8 cellular contexts compared by ENCODE assay signal in the genomic region with DNA sequence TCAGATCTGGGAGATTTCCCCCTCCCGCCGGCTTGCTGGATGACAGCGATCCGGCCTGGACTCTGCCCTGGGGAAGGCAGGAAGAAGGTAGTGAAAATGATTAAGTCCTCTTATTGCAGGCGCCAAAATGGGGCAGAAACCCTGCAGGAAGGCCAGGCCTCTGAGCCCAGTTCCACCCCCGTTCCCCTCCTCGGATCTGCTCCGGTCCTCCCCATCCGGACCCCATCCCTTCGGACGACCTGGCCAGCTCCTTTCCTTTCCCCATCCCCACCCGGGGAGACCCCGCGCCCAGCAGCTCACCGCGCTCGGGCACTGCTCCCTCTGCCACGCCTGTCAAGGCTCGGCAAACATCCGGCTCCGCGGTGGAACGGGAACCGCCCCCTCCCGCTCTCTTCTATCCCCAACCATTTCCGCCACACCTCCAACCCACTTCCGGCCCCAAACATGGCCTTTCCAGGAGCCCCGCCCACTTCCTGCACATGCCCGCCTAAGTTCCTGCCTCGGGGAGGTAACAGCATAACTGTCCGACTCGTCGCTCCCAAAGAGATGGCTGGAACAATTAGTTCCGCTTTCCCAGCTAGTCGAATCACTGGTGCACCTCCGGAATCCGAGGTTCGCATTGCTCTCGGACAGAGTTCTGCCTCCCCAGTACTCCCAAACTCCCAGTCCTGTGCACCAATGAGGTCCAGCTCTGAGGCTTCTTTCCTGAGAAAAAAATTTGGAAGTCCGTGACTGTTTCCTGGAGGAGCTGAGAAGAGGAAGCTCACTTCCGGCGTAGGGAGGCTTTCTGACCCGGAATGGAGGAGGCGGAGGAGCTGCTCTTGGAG. TPM values are rescaled to one million over a fixed set of nuclear protein-coding genes. Genes with fewer than 3 reads are reported as not detected.
DNase-seq lines count a peak whose midpoint lies in the region; ATAC-seq and TF ChIP-seq lines count a peak whose summit lies in the region.

A gene (minus strand): TSS at position 369 of the 827 bp plus-strand sequence. CDS start 4,512 bp downstream, outside the sequence.
A gene (plus strand): TSS at position 781 of the 827 bp plus-strand sequence. CDS start 17 bp downstream, at position 798.

- H3K27ac Mint-ChIP-seq in endothelial cell (ENCODE audit: unreplicated experiment) (peak within 1 kb of the TSS; percentile 98), mesothelial cell of epicardium (peak within 1 kb of the TSS; percentile 99)

- H3K36me3 Mint-ChIP-seq in endothelial cell (ENCODE audit: low read depth, unreplicated experiment) (peaks cover 34% of the 10 kb centered on the region), mesothelial cell of epicardium (peaks cover 17% of the 10 kb centered on the region)

- peak within 1 kb of the TSS; percentile 98 for H3K4me3 Mint-ChIP-seq in endothelial cell (ENCODE audit: unreplicated experiment)
- peak within 1 kb of the TSS; percentile 100 for H3K4me3 Mint-ChIP-seq in mesothelial cell of epicardium

- peak within 1 kb of the TSS; percentile 90 for H2AFZ ChIP-seq in OCI-LY3 (ENCODE audit: low read depth, low read length)

- peak within 1 kb of the TSS; percentile 91 for H3K4me2 ChIP-seq in OCI-LY3 (ENCODE audit: low read length)

- H3K9ac ChIP-seq in OCI-LY3 (ENCODE audit: low read length), result peak within 1 kb of the TSS; percentile 88

- TF ChIP-seq CTCF in OCI-LY3 (IDR thresholded peaks at IDR 0.05; ENCODE audit: low read depth, low read length) (no peak), endothelial cell (IDR thresholded peaks at IDR 0.05; ENCODE audit: unreplicated experiment) (no peak), mesothelial cell of epicardium (IDR thresholded peaks at IDR 0.05; ENCODE audit: unreplicated experiment) (no peak)

- peaks cover 7% of the 10 kb centered on the region; the same call in 1 of the 2 replicates for H3K4me1 ChIP-seq in OCI-LY3 (ENCODE audit: low read length)

- peak within 1 kb of the TSS; percentile 78 for H3K27ac ChIP-seq in OCI-LY3 (ENCODE audit: low read length)

- peaks cover 18% of the 10 kb centered on the region for H3K27me3 Mint-ChIP-seq in endothelial cell (ENCODE audit: unreplicated experiment)
- no peaks in the 10 kb centered on the region for H3K27me3 Mint-ChIP-seq in mesothelial cell of epicardium (ENCODE audit: low read depth)

- H4K20me1 ChIP-seq in OCI-LY3 (ENCODE audit: insufficient read depth, low read length), result 0 out of 2 replicates have a peak, but pooled peaks cover 3% of the 10 kb centered on the region

- H3K9me3 ChIP-seq in OCI-LY3 (ENCODE audit: insufficient read depth, low read length), result no peaks in the 10 kb centered on the region

- H3K79me2 ChIP-seq in OCI-LY3 (ENCODE audit: low read length), result peaks cover 39% of the 10 kb centered on the region

- H3K4me1 Mint-ChIP-seq in endothelial cell (ENCODE audit: unreplicated experiment) (peaks cover 30% of the 10 kb centered on the region), mesothelial cell of epicardium (peaks cover 33% of the 10 kb centered on the region)

- peaks cover 25% of the 10 kb centered on the region for H3K36me3 ChIP-seq in OCI-LY3 (replicated peaks; ENCODE audit: low read depth, low read length)

- peak within 1 kb of the TSS; percentile 85 for H3K4me3 ChIP-seq in OCI-LY3 (ENCODE audit: low read length)

- peak; percentile 84 for ATAC-seq in GM21515 (IDR thresholded peaks at IDR 0.05; ENCODE audit: unreplicated experiment)

- DNase-seq in D341Med (ENCODE audit: low spot score) (peak; percentile 96), HuH-7 (ENCODE audit: low spot score) (peak; percentile 96), endothelial cell (ENCODE audit: low spot score) (peak; percentile 94), mesothelial cell of epicardium (ENCODE audit: low spot score in 2 of 2, unreplicated experiment in 2 of 2) (peak; percentile 96 to 98)
- peak; percentile 98 for DNase-seq in activated CD8-positive, alpha-beta memory T cell treated with anti-CD3 and anti-CD28 coated beads, Interleukin-2, amount 50 U/mL, for 48 hours
- DNase-seq in stimulated activated CD8-positive, alpha-beta memory T cell treated with anti-CD3 and anti-CD28 coated beads, Interleukin-15, amount 100 ng/mL, for 48 hours (ENCODE audit: low read depth in 2 of 2), result peak; percentile 98

- no peaks in the 10 kb centered on the region for H3K27me3 ChIP-seq in OCI-LY3 (ENCODE audit: low read depth, low read length)

- H3K9me3 Mint-ChIP-seq in endothelial cell (ENCODE audit: unreplicated experiment) (no peaks in the 10 kb centered on the region), mesothelial cell of epicardium (no peaks in the 10 kb centered on the region)

RNA-seq across cellular contexts. Expression of the first gene that starts in this region (rescaled TPM):
- total RNA-seq in endothelial cell (ENCODE audit: unreplicated experiment) (69.5 TPM), mesothelial cell of epicardium (48.3 to 49.4 TPM (median 48.7 TPM) in 3 replicates)

RNA-seq across cellular contexts. Expression of the second gene that starts in this region (rescaled TPM):
- total RNA-seq in endothelial cell (ENCODE audit: unreplicated experiment) (23.2 TPM), mesothelial cell of epicardium (15.3 to 16.2 TPM (median 15.7 TPM) in 3 replicates)

Comparison
In these comparisons a context has a peak if more than half of its experiments do, and no peak if none do; other contexts are left out.
1. Peak in every context shown above with its lines: DNase-seq, ATAC-seq, H3K4me3 ChIP-seq and H3K27ac ChIP-seq.